ENCODE assay signal across 11 cellular contexts in genomic region chr3:179927191-179927590, GRCh38.
"Had no signal": no experiment of that assay in that cellular context is flagged by ENCODE, and none has a peak within 500 bp of the region (broad histone marks: within the 10 kb centered on the region; RNA-seq: fewer than 3 reads in every experiment).

No MANE protein-coding gene starts in this region.

- DNase-seq: activated CD4-positive, CD25-positive, alpha-beta regulatory T cell treated with anti-CD3 and anti-CD28 coated beads, Interleukin-2, amount 50 U/mL, for 72 hours; activated naive CD4-positive, alpha-beta T cell treated with anti-CD3 and anti-CD28 coated beads, Interleukin-2, amount 10 ng/mL, durations not matched to agents 7 days and 5 days; erythroblast; kidney; left ventricle myocardium inferior; natural killer cell; occipital lobe; psoas muscle; thyroid gland had no signal

- H3K9me3 ChIP-seq: left ventricle myocardium inferior, psoas muscle, thyroid gland had no signal

- H3K27me3 ChIP-seq: thyroid gland had no signal

- H3K36me3 Mint-ChIP-seq: activated naive CD4-positive, alpha-beta T cell treated with anti-CD3 and anti-CD28 coated beads, Interleukin-2, amount 10 ng/mL, durations not matched to agents 7 days and 5 days; natural killer cell had no signal

- H3K4me1 ChIP-seq: left ventricle myocardium inferior, psoas muscle, thyroid gland had no signal

- H3K36me3 ChIP-seq: left ventricle myocardium inferior, thyroid gland had no signal

- H3K4me3 ChIP-seq: left ventricle myocardium inferior, psoas muscle, thyroid gland had no signal

- H3K27ac Mint-ChIP-seq: activated naive CD4-positive, alpha-beta T cell treated with anti-CD3 and anti-CD28 coated beads, Interleukin-2, amount 10 ng/mL, durations not matched to agents 7 days and 5 days; activated T-helper 2 cell treated with anti-CD3 and anti-CD28 coated beads, Interferon-gamma antibody, Interleukin-2, Interleukin-4, amounts not matched to agents 10 μg/mL and 5 μg/mL and 100 μg/mL, durations not matched to agents 14 hours and 24 hours and 36 hours; natural killer cell had no signal

- H3K4me3 Mint-ChIP-seq: activated naive CD4-positive, alpha-beta T cell treated with anti-CD3 and anti-CD28 coated beads, Interleukin-2, amount 10 ng/mL, durations not matched to agents 7 days and 5 days; natural killer cell had no signal

- H3K27ac ChIP-seq: left ventricle myocardium inferior, psoas muscle, thyroid gland had no signal

- ATAC-seq: natural killer cell, psoas muscle, sciatic nerve had no signal

- H3K4me1 Mint-ChIP-seq: activated naive CD4-positive, alpha-beta T cell treated with anti-CD3 and anti-CD28 coated beads, Interleukin-2, amount 10 ng/mL, durations not matched to agents 7 days and 5 days; natural killer cell had no signal

- H3K9me3 Mint-ChIP-seq: activated naive CD4-positive, alpha-beta T cell treated with anti-CD3 and anti-CD28 coated beads, Interleukin-2, amount 10 ng/mL, durations not matched to agents 7 days and 5 days; activated T-helper 2 cell treated with anti-CD3 and anti-CD28 coated beads, Interferon-gamma antibody, Interleukin-2, Interleukin-4, amounts not matched to agents 10 μg/mL and 5 μg/mL and 100 μg/mL, durations not matched to agents 14 hours and 24 hours and 36 hours; natural killer cell had no signal
